In the genomic region with DNA sequence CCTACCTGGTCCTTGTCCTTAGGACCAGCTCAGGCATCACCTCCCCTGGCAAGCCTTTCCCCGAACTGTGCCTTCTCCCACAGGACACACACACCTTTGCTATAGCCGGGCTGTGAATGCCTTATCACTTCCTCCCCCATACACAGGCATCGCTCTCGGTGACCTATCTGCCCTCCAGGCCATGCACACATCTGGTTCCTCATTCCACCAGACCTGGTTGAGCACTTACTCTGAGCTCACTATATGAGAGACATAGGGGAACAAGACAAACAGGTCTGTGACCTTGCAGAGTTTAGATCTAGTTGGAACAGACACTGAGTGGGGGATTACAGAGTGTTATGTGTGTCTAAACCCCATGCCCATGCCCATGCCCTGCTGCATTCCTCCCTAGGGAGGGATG, we compare ENCODE assay signal across 2 cellular contexts.
TF ChIP-seq lines count a peak whose summit lies in the region.

No MANE protein-coding gene starts in this region.

TF ChIP-seq in liver, 16 proteins besides CTCF, POLR2A, EP300 and RAD21:
- TF ChIP-seq NR2F2 (IDR thresholded peaks at IDR 0.05) (peak; percentile 68), GABPA (IDR thresholded peaks at IDR 0.05 in 1 of 2, conservative IDR thresholded peaks at IDR 0.05 in 1 of 2) (no peak)
TF ChIP-seq in liver: peak in this region for 1.

TF ChIP-seq in HepG2, 621 proteins besides CTCF, POLR2A, EP300 and RAD21:
- no peak for TF ChIP-seq SIN3A (IDR thresholded peaks at IDR 0.05; ENCODE audit: borderline replicate concordance, low read depth, low read length)
- TF ChIP-seq EZH2 (conservative IDR thresholded peaks at IDR 0.05; ENCODE audit: low read depth, low read length), result no peak
- TF ChIP-seq ADNP (CRISPR knock-in tag; IDR thresholded peaks at IDR 0.05), result no peak
- no peak for TF ChIP-seq GATAD1 (CRISPR knock-in tag; IDR thresholded peaks at IDR 0.05)
- no peak for TF ChIP-seq KLF16 (CRISPR knock-in tag; IDR thresholded peaks at IDR 0.05)
- no peak for TF ChIP-seq THAP11 (CRISPR knock-in tag; IDR thresholded peaks at IDR 0.05)
- TF ChIP-seq U2AF2 (IDR thresholded peaks at IDR 0.05; ENCODE audit: low read depth, low read length), result no peak
- no peak for TF ChIP-seq ZZZ3 (CRISPR knock-in tag; IDR thresholded peaks at IDR 0.05; ENCODE audit: borderline replicate concordance)
- TF ChIP-seq ZNF333 (CRISPR knock-in tag; IDR thresholded peaks at IDR 0.05; ENCODE audit: borderline replicate concordance), result no peak
- TF ChIP-seq, protein P1, sequence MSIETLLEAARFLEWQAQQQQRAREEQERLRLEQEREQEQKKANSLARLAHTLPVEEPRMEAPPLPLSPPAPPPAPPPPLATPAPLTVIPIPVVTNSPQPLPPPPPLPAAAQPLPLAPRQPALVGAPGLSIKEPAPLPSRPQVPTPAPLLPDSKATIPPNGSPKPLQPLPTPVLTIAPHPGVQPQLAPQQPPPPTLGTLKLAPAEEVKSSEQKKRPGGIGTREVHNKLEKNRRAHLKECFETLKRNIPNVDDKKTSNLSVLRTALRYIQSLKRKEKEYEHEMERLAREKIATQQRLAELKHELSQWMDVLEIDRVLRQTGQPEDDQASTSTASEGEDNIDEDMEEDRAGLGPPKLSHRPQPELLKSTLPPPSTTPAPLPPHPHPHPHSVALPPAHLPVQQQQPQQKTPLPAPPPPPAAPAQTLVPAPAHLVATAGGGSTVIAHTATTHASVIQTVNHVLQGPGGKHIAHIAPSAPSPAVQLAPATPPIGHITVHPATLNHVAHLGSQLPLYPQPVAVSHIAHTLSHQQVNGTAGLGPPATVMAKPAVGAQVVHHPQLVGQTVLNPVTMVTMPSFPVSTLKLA (IDR thresholded peaks at IDR 0.05), result no peak
